In genomic region chr1:226679853-226680516, GRCh38 we compare ENCODE assay signal across 1 cellular context.
TF ChIP-seq lines count a peak whose summit lies in the region.

No MANE protein-coding gene starts in this region.

TF ChIP-seq in GM12878, 131 proteins besides CTCF, POLR2A, EP300 and RAD21 (continued from another document):
- TF ChIP-seq PBX3 (IDR thresholded peaks at IDR 0.05; ENCODE audit: insufficient replicate concordance, low read depth, low read length): no peak
- peak; percentile 49 for TF ChIP-seq USF2 (IDR thresholded peaks at IDR 0.05; ENCODE audit: borderline replicate concordance, low read depth, low read length)
- no peak for TF ChIP-seq BRCA1 (IDR thresholded peaks at IDR 0.05; ENCODE audit: low read depth, low read length)
- peak; percentile 49; the same call in 1 of the 2 replicates for TF ChIP-seq MTA2 (IDR thresholded peaks at IDR 0.05; ENCODE audit: low read depth)
- TF ChIP-seq DPF2 (IDR thresholded peaks at IDR 0.05): peak; percentile 40; the same call in 1 of the 2 replicates
- TF ChIP-seq TCF3 (IDR thresholded peaks at IDR 0.05; ENCODE audit: borderline replicate concordance, insufficient read depth, low read depth, low read length): no peak
- 0 out of 2 replicates have a peak, but pooled peaks have one; percentile 10 for TF ChIP-seq NFIC (IDR thresholded peaks at IDR 0.05; ENCODE audit: low read depth, low read length)
- no peak for TF ChIP-seq MYC (IDR thresholded peaks at IDR 0.05; ENCODE audit: insufficient read depth, insufficient read length, insufficient replicate concordance, low read length, severe bottlenecking)
- TF ChIP-seq SUZ12 (IDR thresholded peaks at IDR 0.05; ENCODE audit: unreplicated experiment): no peak
- TF ChIP-seq NR2C2 (IDR thresholded peaks at IDR 0.05; ENCODE audit: borderline replicate concordance, control insufficient read depth, insufficient read length, low read depth): no peak
- TF ChIP-seq ZNF24 (IDR thresholded peaks at IDR 0.05): no peak
- TF ChIP-seq IRF4 (IDR thresholded peaks at IDR 0.05; ENCODE audit: low read depth, low read length): no peak
- TF ChIP-seq RB1 (IDR thresholded peaks at IDR 0.05; ENCODE audit: borderline replicate concordance): no peak
- no peak for TF ChIP-seq IRF5 (IDR thresholded peaks at IDR 0.05; ENCODE audit: borderline replicate concordance)
- no peak for TF ChIP-seq ETV6 (conservative IDR thresholded peaks at IDR 0.05 in 1 of 2, IDR thresholded peaks at IDR 0.05 in 1 of 2; ENCODE audit: borderline replicate concordance in 1 of 2, low read depth in 1 of 2)
- TF ChIP-seq FOXM1 (IDR thresholded peaks at IDR 0.05; ENCODE audit: low read depth, low read length): no peak
- no peak for TF ChIP-seq YBX1 (IDR thresholded peaks at IDR 0.05)
- TF ChIP-seq SIN3A (IDR thresholded peaks at IDR 0.05; ENCODE audit: low read depth, low read length): no peak
- no peak for TF ChIP-seq SMC3 (IDR thresholded peaks at IDR 0.05; ENCODE audit: borderline replicate concordance, low read length)
- TF ChIP-seq PAX5 (IDR thresholded peaks at IDR 0.05; ENCODE audit: borderline replicate concordance, low read depth, low read length): no peak
- TF ChIP-seq GATAD2B (conservative IDR thresholded peaks at IDR 0.05; ENCODE audit: low read depth): no peak
- TF ChIP-seq JUND (IDR thresholded peaks at IDR 0.05; ENCODE audit: low read depth, low read length): no peak
- no peak for TF ChIP-seq SUPT20H (IDR thresholded peaks at IDR 0.05; ENCODE audit: borderline replicate concordance, control insufficient read depth, low read depth, low read length)
- no peak for TF ChIP-seq SKIL (IDR thresholded peaks at IDR 0.05; ENCODE audit: low read depth, poor library complexity, severe bottlenecking)
- no peak for TF ChIP-seq RFX5 (IDR thresholded peaks at IDR 0.05; ENCODE audit: low read depth, low read length)
- peak; percentile 60 to 62; a peak in 2 of 4 replicates for TF ChIP-seq IKZF2 (IDR thresholded peaks at IDR 0.05)
- no peak for TF ChIP-seq CBFB (IDR thresholded peaks at IDR 0.05; ENCODE audit: low read depth)
- no peak for TF ChIP-seq ZBTB11 (CRISPR knock-in tag; IDR thresholded peaks at IDR 0.05)
- TF ChIP-seq RAD51 (IDR thresholded peaks at IDR 0.05): peak; percentile 90
- TF ChIP-seq NRF1 (conservative IDR thresholded peaks at IDR 0.05; ENCODE audit: low read depth, low read length): no peak
- TF ChIP-seq MAX (IDR thresholded peaks at IDR 0.05; ENCODE audit: low read depth, low read length): peak; percentile 69; the same call in 1 of the 2 replicates
- TF ChIP-seq MEF2A (IDR thresholded peaks at IDR 0.05; ENCODE audit: insufficient read depth, low read depth, low read length): no peak
- TF ChIP-seq, protein P1, sequence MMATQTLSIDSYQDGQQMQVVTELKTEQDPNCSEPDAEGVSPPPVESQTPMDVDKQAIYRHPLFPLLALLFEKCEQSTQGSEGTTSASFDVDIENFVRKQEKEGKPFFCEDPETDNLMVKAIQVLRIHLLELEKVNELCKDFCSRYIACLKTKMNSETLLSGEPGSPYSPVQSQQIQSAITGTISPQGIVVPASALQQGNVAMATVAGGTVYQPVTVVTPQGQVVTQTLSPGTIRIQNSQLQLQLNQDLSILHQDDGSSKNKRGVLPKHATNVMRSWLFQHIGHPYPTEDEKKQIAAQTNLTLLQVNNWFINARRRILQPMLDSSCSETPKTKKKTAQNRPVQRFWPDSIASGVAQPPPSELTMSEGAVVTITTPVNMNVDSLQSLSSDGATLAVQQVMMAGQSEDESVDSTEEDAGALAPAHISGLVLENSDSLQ (IDR thresholded peaks at IDR 0.05): no peak
- peak; percentile 51; the same call in 1 of the 2 replicates for TF ChIP-seq IKZF1 (conservative IDR thresholded peaks at IDR 0.05)
- peak; percentile 63; the same call in 1 of the 2 replicates for TF ChIP-seq NR2F1 (conservative IDR thresholded peaks at IDR 0.05)
- no peak for TF ChIP-seq SP1 (IDR thresholded peaks at IDR 0.05; ENCODE audit: low read depth, low read length)
